In the genomic region with DNA sequence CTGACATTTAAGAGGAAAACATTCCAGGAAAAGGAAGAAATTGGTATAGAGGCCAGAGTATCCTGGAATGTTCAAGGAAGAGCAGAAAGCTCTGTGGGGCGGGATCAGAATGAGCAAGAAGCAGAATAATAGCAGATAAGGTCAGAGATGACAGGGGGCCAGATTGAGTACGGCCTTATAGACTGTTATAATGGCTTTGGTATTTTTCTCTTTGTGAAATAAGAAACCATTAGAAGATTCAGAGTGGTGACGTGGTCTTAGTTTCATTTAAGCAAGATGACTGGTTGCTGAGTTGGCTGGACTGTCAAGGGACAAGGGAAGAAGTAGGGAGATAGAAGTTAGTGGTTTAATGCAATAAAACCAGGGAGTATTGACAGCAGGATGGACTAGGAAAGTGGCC, we compare ENCODE assay signal across 1 cellular context.
TF ChIP-seq lines count a peak whose summit lies in the region.

No MANE protein-coding gene starts in this region.

TF ChIP-seq in GM23338, 12 proteins besides CTCF, POLR2A, EP300 and RAD21:
- TF ChIP-seq, protein P1, sequence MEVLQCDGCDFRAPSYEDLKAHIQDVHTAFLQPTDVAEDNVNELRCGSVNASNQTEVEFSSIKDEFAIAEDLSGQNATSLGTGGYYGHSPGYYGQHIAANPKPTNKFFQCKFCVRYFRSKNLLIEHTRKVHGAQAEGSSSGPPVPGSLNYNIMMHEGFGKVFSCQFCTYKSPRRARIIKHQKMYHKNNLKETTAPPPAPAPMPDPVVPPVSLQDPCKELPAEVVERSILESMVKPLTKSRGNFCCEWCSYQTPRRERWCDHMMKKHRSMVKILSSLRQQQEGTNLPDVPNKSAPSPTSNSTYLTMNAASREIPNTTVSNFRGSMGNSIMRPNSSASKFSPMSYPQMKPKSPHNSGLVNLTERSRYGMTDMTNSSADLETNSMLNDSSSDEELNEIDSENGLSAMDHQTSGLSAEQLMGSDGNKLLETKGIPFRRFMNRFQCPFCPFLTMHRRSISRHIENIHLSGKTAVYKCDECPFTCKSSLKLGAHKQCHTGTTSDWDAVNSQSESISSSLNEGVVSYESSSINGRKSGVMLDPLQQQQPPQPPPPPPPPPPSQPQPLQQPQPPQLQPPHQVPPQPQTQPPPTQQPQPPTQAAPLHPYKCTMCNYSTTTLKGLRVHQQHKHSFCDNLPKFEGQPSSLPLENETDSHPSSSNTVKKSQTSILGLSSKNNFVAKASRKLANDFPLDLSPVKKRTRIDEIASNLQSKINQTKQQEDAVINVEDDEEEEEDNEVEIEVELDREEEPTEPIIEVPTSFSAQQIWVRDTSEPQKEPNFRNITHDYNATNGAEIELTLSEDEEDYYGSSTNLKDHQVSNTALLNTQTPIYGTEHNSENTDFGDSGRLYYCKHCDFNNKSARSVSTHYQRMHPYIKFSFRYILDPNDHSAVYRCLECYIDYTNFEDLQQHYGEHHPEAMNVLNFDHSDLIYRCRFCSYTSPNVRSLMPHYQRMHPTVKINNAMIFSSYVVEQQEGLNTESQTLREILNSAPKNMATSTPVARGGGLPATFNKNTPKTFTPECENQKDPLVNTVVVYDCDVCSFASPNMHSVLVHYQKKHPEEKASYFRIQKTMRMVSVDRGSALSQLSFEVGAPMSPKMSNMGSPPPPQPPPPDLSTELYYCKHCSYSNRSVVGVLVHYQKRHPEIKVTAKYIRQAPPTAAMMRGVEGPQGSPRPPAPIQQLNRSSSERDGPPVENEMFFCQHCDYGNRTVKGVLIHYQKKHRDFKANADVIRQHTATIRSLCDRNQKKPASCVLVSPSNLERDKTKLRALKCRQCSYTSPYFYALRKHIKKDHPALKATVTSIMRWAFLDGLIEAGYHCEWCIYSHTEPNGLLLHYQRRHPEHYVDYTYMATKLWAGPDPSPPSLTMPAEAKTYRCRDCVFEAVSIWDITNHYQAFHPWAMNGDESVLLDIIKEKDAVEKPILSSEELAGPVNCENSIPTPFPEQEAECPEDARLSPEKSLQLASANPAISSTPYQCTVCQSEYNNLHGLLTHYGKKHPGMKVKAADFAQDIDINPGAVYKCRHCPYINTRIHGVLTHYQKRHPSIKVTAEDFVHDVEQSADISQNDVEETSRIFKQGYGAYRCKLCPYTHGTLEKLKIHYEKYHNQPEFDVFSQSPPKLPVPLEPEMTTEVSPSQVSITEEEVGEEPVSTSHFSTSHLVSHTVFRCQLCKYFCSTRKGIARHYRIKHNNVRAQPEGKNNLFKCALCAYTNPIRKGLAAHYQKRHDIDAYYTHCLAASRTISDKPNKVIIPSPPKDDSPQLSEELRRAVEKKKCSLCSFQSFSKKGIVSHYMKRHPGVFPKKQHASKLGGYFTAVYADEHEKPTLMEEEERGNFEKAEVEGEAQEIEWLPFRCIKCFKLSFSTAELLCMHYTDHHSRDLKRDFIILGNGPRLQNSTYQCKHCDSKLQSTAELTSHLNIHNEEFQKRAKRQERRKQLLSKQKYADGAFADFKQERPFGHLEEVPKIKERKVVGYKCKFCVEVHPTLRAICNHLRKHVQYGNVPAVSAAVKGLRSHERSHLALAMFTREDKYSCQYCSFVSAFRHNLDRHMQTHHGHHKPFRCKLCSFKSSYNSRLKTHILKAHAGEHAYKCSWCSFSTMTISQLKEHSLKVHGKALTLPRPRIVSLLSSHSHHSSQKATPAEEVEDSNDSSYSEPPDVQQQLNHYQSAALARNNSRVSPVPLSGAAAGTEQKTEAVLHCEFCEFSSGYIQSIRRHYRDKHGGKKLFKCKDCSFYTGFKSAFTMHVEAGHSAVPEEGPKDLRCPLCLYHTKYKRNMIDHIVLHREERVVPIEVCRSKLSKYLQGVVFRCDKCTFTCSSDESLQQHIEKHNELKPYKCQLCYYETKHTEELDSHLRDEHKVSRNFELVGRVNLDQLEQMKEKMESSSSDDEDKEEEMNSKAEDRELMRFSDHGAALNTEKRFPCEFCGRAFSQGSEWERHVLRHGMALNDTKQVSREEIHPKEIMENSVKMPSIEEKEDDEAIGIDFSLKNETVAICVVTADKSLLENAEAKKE (CRISPR knock-in tag; IDR thresholded peaks at IDR 0.05), result no peak
- no peak for TF ChIP-seq REST (IDR thresholded peaks at IDR 0.05; ENCODE audit: unreplicated experiment)
- TF ChIP-seq EZH2phosphoT487 (IDR thresholded peaks at IDR 0.05; ENCODE audit: unreplicated experiment), result no peak
- no peak for TF ChIP-seq JUNB (IDR thresholded peaks at IDR 0.05; ENCODE audit: unreplicated experiment)
- TF ChIP-seq EZH2 (IDR thresholded peaks at IDR 0.05; ENCODE audit: low read depth, unreplicated experiment), result no peak
- no peak for TF ChIP-seq ZNF331 (CRISPR knock-in tag; IDR thresholded peaks at IDR 0.05; ENCODE audit: low read depth)
- no peak for TF ChIP-seq STAT1 (IDR thresholded peaks at IDR 0.05; ENCODE audit: unreplicated experiment)
- TF ChIP-seq ETS1 (IDR thresholded peaks at IDR 0.05), result no peak
- TF ChIP-seq CREB1 (CRISPR knock-in tag; IDR thresholded peaks at IDR 0.05; ENCODE audit: low read depth), result no peak
- TF ChIP-seq POLR2AphosphoS5 (IDR thresholded peaks at IDR 0.05; ENCODE audit: low read depth), result no peak
- no peak for TF ChIP-seq NANOG (IDR thresholded peaks at IDR 0.05; ENCODE audit: borderline replicate concordance)
- no peak for TF ChIP-seq ZNF114 (CRISPR knock-in tag; IDR thresholded peaks at IDR 0.05)
TF ChIP-seq in GM23338: peak in this region for 0.
